In the genomic region with DNA sequence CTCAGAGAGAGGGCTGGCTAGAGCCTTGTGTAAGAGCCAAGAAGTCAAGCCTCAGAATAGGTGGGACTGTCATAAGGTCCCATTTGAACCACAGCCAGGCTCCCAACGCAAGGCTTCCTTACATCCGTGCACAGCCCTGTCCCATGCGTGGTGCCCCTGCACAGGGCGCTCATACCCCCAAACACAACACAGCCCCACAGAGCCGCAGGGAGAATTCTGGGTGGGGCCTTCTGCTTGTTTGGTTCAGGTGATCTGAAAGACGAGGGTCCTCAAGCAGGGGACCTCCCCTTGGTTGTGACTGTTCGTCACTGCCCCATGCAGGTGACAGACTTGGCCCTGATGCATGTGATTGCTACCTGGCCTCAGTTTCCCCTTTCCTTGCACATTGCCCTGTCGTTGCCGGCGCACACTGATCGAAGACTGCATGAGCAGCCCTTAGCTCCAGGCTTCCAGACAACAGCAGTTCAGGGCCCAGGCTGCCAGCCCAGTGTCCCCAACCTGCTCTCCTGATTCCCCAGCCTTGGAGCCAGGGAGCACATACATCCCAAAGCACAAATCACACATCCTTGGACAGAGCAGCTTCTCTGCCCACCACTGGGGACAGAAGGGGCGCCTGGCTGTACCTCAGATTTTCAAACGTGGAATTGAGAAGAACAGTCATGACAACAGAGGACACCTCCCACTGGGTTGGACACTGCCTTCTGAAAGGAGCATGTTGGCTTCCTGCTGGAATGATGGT, we compare ENCODE assay signal across 32 cellular contexts. TPM values are rescaled to one million over a fixed set of nuclear protein-coding genes. Genes with fewer than 3 reads are reported as not detected.
A peak's percentile ranks its signal among the peaks of the same experiment; 100 is the strongest.
DNase-seq lines count a peak whose midpoint lies in the region; ATAC-seq, FAIRE-seq and TF ChIP-seq lines count a peak whose summit lies in the region.
"Had no signal": no experiment of that assay in that cellular context is flagged by ENCODE, and none has a peak within 500 bp of the region (broad histone marks: within the 10 kb centered on the region; RNA-seq: fewer than 3 reads in every experiment).

No MANE protein-coding gene starts in this region.

- H3K4me2 ChIP-seq in H1 (ENCODE audit: insufficient read depth in 1 of 2, low read depth in 2 of 2, low read length in 2 of 2) (no peak overlapping the region), neuronal stem cell (ENCODE audit: insufficient read depth, low read length, poor library complexity, severe bottlenecking) (no peak overlapping the region)

- no peak for TF ChIP-seq EP300 in H1 (IDR thresholded peaks at IDR 0.05; ENCODE audit: borderline replicate concordance in 1 of 2, low read depth in 2 of 2, low read length in 2 of 2)

- H3K18ac ChIP-seq in H1 (ENCODE audit: extremely low read depth, low read length) (no peak overlapping the region), neuronal stem cell (ENCODE audit: low read length) (peak overlapping the region; percentile 22)

- no peak overlapping the region for H3K27ac ChIP-seq in H1 (ENCODE audit: low read depth, low read length)
- H3K27ac ChIP-seq in neuronal stem cell (replicated peaks; ENCODE audit: low read length): no peak overlapping the region
- peak overlapping the region; percentile 37 for H3K27ac ChIP-seq in substantia nigra (ENCODE audit: low read depth, low read length, poor library complexity, severe bottlenecking)
- H3K27ac ChIP-seq: BLaER1 had no signal

- peaks cover 2 to 11% (median 7%) of the 10 kb centered on the region in 4 experiments for H3K4me1 ChIP-seq in H1 (replicated peaks in 1 of 4; ENCODE audit: control insufficient read depth in 3 of 4, insufficient read depth in 4 of 4, low read length in 3 of 4)
- H3K4me1 ChIP-seq in neuronal stem cell (ENCODE audit: control insufficient read depth in 2 of 2, insufficient read depth in 1 of 2, low read depth in 1 of 2, low read length in 2 of 2): peaks cover 8 to 18% of the 10 kb centered on the region in 2 donors
- H3K4me1 ChIP-seq: BE2C had no signal

- H3K79me2 ChIP-seq in H1 (ENCODE audit: control insufficient read depth in 1 of 2, insufficient read depth in 2 of 2, low read length in 2 of 2): no peaks in the 10 kb centered on the region

- no peak overlapping the region for H2BK20ac ChIP-seq in H1 (ENCODE audit: low read length)

- no peak overlapping the region for H3K56ac ChIP-seq in H1 (replicated peaks; ENCODE audit: insufficient read length, low read depth, low read length)

- H3K23me2 ChIP-seq in H1 (ENCODE audit: low read depth, low read length): peaks cover 4% of the 10 kb centered on the region

- FAIRE-seq in H1 (lab: Jason Lieb, UNC): no peak
- FAIRE-seq: A204.1, GM12878, GM12892, GM18507, GM19239 had no signal

- no peak overlapping the region for H3K4me3 ChIP-seq in H1 (ENCODE audit: extremely low read depth in 1 of 4, insufficient read depth in 2 of 4, low read depth in 3 of 4, low read length in 4 of 4)
- H3K4me3 ChIP-seq in neuronal stem cell (ENCODE audit: low read length in 2 of 2): no peak overlapping the region
- H3K4me3 ChIP-seq: BLaER1, GM12878 had no signal

- H2BK5ac ChIP-seq in H1 (ENCODE audit: low read depth, low read length) (no peak overlapping the region), neuronal stem cell (ENCODE audit: low read length) (no peak overlapping the region)

- no peak for TF ChIP-seq POLR2A in H1 (IDR thresholded peaks at IDR 0.05; ENCODE audit: control extremely low read depth in 1 of 2, low read depth in 2 of 2, low read length in 2 of 2)

- DNase-seq in H1 (ENCODE audit: low read depth in 1 of 2, low spot score in 2 of 2): no peak
- no peak for DNase-seq in neuronal stem cell (ENCODE audit: low spot score)
- no peak for DNase-seq in substantia nigra (lab: John Stamatoyannopoulos, UW)
- no peak for DNase-seq in stimulated activated CD4-positive, alpha-beta T cell treated with anti-CD3 and anti-CD28 coated beads, Interleukin-15, amount 100 ng/mL, for 24 hours
- DNase-seq in globus pallidus (ENCODE audit: low spot score): no peak
- DNase-seq in NAMALWA (ENCODE audit: low spot score): no peak
- DNase-seq: 8988T; ACHN; BE2C; C1 segment of cervical spinal cord; CD4-positive, alpha-beta memory T cell; CD4-positive, CD25-positive, alpha-beta regulatory T cell; CD8-positive, alpha-beta memory T cell; COR-L47; DMS 273 treated with DMSO at 0.1 percent for 48 hours; DMS153; DMS53; DMS79; DND-41; EL; GDM1 had no signal

- H3K23ac ChIP-seq in H1 (ENCODE audit: insufficient read length): no peak overlapping the region
- H3K23ac ChIP-seq in neuronal stem cell (ENCODE audit: low read depth, low read length, poor library complexity): peak overlapping the region; percentile 15

- POLR2A ChIA-PET in H1 (lab: Charles Lee; ENCODE audit: partially characterized antibody): no interaction called here

- H3K36me3 ChIP-seq in H1 (ENCODE audit: control insufficient read depth in 2 of 4, insufficient read depth in 4 of 4, low read length in 3 of 4) (peaks cover 0 to 3% (median 0%) of the 10 kb centered on the region in 4 experiments; a peak in 1 of 8 replicates), neuronal stem cell (replicated peaks in 1 of 2; ENCODE audit: control insufficient read depth in 2 of 2, insufficient read depth in 2 of 2, low read length in 2 of 2) (peaks cover 12 to 21% of the 10 kb centered on the region in 2 donors)
- H3K36me3 ChIP-seq: BE2C had no signal

- H2BK12ac ChIP-seq in H1 (ENCODE audit: low read depth, low read length) (no peak overlapping the region), neuronal stem cell (ENCODE audit: low read length) (no peak overlapping the region)

- H3K14ac ChIP-seq in H1 (ENCODE audit: insufficient read length) (no peak overlapping the region), neuronal stem cell (ENCODE audit: low read length) (peak overlapping the region; percentile 78)

- no peak for TF ChIP-seq CTCF in H1 (IDR thresholded peaks at IDR 0.05; ENCODE audit: control extremely low read depth in 1 of 3, insufficient read depth in 1 of 3, low read depth in 1 of 3, low read length in 3 of 3)

- ATAC-seq in GM18858 (IDR thresholded peaks at IDR 0.05; ENCODE audit: unreplicated experiment): no peak
- ATAC-seq: GM12878 had no signal

- CTCF ChIA-PET in H1 (lab: Charles Lee; ENCODE audit: partially characterized antibody): no interaction called here

- H3K9ac ChIP-seq in H1 (replicated peaks in 1 of 4; ENCODE audit: extremely low read depth in 1 of 4, low read depth in 3 of 4, low read length in 3 of 4) (peak overlapping the region in 1 of 4 experiments; percentile 24; a peak in 1 of 7 replicates), neuronal stem cell (ENCODE audit: low read depth, low read length, poor library complexity) (peak overlapping the region; percentile 14)
- H3K9ac ChIP-seq: BLaER1 had no signal

- H3K9me3 ChIP-seq in H1 (ENCODE audit: insufficient read depth in 2 of 2, low read depth in 1 of 2, low read length in 1 of 2): no peaks in the 10 kb centered on the region
- peaks cover 0 to 4% of the 10 kb centered on the region in 2 donors for H3K9me3 ChIP-seq in neuronal stem cell (replicated peaks in 1 of 2; ENCODE audit: control insufficient read depth in 2 of 2, insufficient read depth in 1 of 2, low read depth in 1 of 2, low read length in 2 of 2)
- H3K9me3 ChIP-seq: BE2C, BLaER1 had no signal

- 95% methylated on average over 13 of the region's 13 CpGs; no CpG with 5 or more reads in 1 of the 2 experiments for WGBS in H1 (ENCODE audit: extremely low coverage in 1 of 2, insufficient coverage in 1 of 2, insufficient read length in 1 of 2, insufficient replicate concordance in 2 of 2, low coverage in 1 of 2, low lambda C conversion rate in 2 of 2, missing lambda C conversion rate in 1 of 2), 2 experiments
- WGBS in neuronal stem cell (ENCODE audit: extremely low coverage in 2 of 2, insufficient read length in 2 of 2, insufficient replicate concordance in 1 of 2), 2 donors: no CpG with 5 or more reads among the region's 13 CpGs

- TF ChIP-seq RAD21 in H1 (IDR thresholded peaks at IDR 0.05 in 1 of 2, conservative IDR thresholded peaks at IDR 0.05 in 1 of 2; ENCODE audit: low read depth in 2 of 2, low read length in 2 of 2): no peak

- H4K8ac ChIP-seq in H1 (ENCODE audit: extremely low read depth, insufficient read depth, low read length): peak overlapping the region; percentile 0
- H4K8ac ChIP-seq in neuronal stem cell (ENCODE audit: low read depth, low read length): peak overlapping the region; percentile 74

- no peak overlapping the region for H2AK5ac ChIP-seq in H1 (ENCODE audit: low read depth, low read length)
- no peak overlapping the region for H2AK5ac ChIP-seq in neuronal stem cell (ENCODE audit: low read depth, low read length)

- H2AFZ ChIP-seq in H1 (ENCODE audit: low read length) (no peak overlapping the region), neuronal stem cell (ENCODE audit: low read length) (no peak overlapping the region)

- H3K4ac ChIP-seq in H1 (replicated peaks; ENCODE audit: insufficient read length, low read depth, low read length) (no peak overlapping the region), neuronal stem cell (ENCODE audit: low read length) (no peak overlapping the region)

- H2BK15ac ChIP-seq in H1 (ENCODE audit: low read length) (no peak overlapping the region), neuronal stem cell (ENCODE audit: low read length) (no peak overlapping the region)

- H4K5ac ChIP-seq in H1 (ENCODE audit: insufficient read length, low read depth, low read length): no peak overlapping the region

- no peak overlapping the region for H4K91ac ChIP-seq in H1 (replicated peaks; ENCODE audit: insufficient read length, low read length)
- H4K91ac ChIP-seq in neuronal stem cell (ENCODE audit: low read depth, low read length, poor library complexity): no peak overlapping the region

- peaks cover 8 to 17% of the 10 kb centered on the region in 2 experiments for H4K20me1 ChIP-seq in H1 (replicated peaks in 1 of 2; ENCODE audit: control insufficient read depth in 1 of 2, insufficient read depth in 2 of 2, low read length in 2 of 2)

- H3K79me1 ChIP-seq in H1 (ENCODE audit: low read depth, low read length) (no peaks in the 10 kb centered on the region; the same call in 1 of the 2 replicates), neuronal stem cell (ENCODE audit: low read depth, low read length) (peaks cover 24% of the 10 kb centered on the region)

- H3K27me3 ChIP-seq in H1 (replicated peaks in 1 of 4; ENCODE audit: control insufficient read depth in 3 of 4, extremely low read depth in 1 of 4, insufficient read depth in 3 of 4, low read length in 3 of 4) (no peaks in the 10 kb centered on the region; a peak in 3 of 7 replicates), neuronal stem cell (ENCODE audit: control insufficient read depth in 3 of 3, insufficient read depth in 3 of 3, low read depth in 1 of 3, low read length in 3 of 3) (no peaks in the 10 kb centered on the region)
- H3K27me3 ChIP-seq: BE2C, BLaER1 had no signal

- no peak overlapping the region for H2BK120ac ChIP-seq in H1 (replicated peaks; ENCODE audit: low read depth, low read length)
- H2BK120ac ChIP-seq in neuronal stem cell (ENCODE audit: low read depth, low read length): no peak overlapping the region

RNA-seq across cellular contexts. Expression of a gene that starts 22.1 kb away (rescaled TPM):
- total RNA-seq in H1 (2021; fragmentation: NEBNext Ultra II Directional; extraction: Animal tissue kit (Norgen Biotek cat#: 25700)): 9.6 and 9.7 TPM in 2 replicates
- polyA plus RNA-seq in H1 (2011; rRNA removed): 6.6 and 6.9 TPM in 2 replicates
- 7.7 TPM for polyA plus RNA-seq in H1 (2011; cell fraction: cytosol; rRNA removed)
- polyA plus RNA-seq in H1 (2011; cell fraction: nucleus; rRNA removed): 7.4 TPM
- polyA plus RNA-seq in H1 (2012, experiment 1 of 2): 5.7 to 7.8 TPM (median 6.8 TPM) in 4 replicates
- 4.4 TPM for polyA plus RNA-seq in H1 (2012, experiment 2 of 2)
- polyA plus RNA-seq in H1 (2013, experiment 1 of 2): 5.3 TPM
- polyA plus RNA-seq in H1 (2013, experiment 2 of 2): 5.5 TPM
- polyA minus RNA-seq in H1 (2011; rRNA and poly(A)+ RNA removed): 6.4 and 7.5 TPM in 2 replicates
- 5.6 TPM for polyA minus RNA-seq in H1 (2011; cell fraction: cytosol; rRNA and poly(A)+ RNA removed)
- polyA minus RNA-seq in H1 (2011; cell fraction: nucleus; rRNA and poly(A)+ RNA removed): 4.3 TPM
- polyA plus RNA-seq in neuronal stem cell (2013, experiment 1 of 2): 36.9 TPM
- polyA plus RNA-seq in neuronal stem cell (2013, experiment 2 of 2): 37.0 TPM

RNA-seq across cellular contexts. Expression of a gene that starts 49.4 kb away (rescaled TPM):
- 0.84 TPM in 1 of 2 replicates, not detected in the other for total RNA-seq in H1 (2021; fragmentation: NEBNext Ultra II Directional; extraction: Animal tissue kit (Norgen Biotek cat#: 25700))
- 0.28 and 0.30 TPM in 2 replicates for polyA plus RNA-seq in H1 (2011; rRNA removed)
- 0.28 TPM for polyA plus RNA-seq in H1 (2011; cell fraction: cytosol; rRNA removed)
- polyA plus RNA-seq in H1 (2011; cell fraction: nucleus; rRNA removed): 0.33 TPM
- polyA plus RNA-seq in H1 (2012, experiment 1 of 2): 0.24 to 0.43 TPM (median 0.28 TPM) in 3 of 4 replicates, not detected in the other
- 0.22 TPM for polyA plus RNA-seq in H1 (2012, experiment 2 of 2)
- polyA plus RNA-seq in H1 (2013, experiment 1 of 2): 0.10 TPM
- 0.13 TPM for polyA plus RNA-seq in H1 (2013, experiment 2 of 2)
- polyA minus RNA-seq in H1 (2011; rRNA and poly(A)+ RNA removed): 0.13 and 0.39 TPM in 2 replicates
- polyA minus RNA-seq in H1 (2011; cell fraction: cytosol; rRNA and poly(A)+ RNA removed): not detected
- polyA minus RNA-seq in H1 (2011; cell fraction: nucleus; rRNA and poly(A)+ RNA removed): not detected
- polyA plus RNA-seq in neuronal stem cell (2013, experiment 1 of 2): 2.0 TPM
- polyA plus RNA-seq in neuronal stem cell (2013, experiment 2 of 2): 2.2 TPM
- total RNA-seq: A673; CD4-positive, alpha-beta memory T cell; CD4-positive, CD25-positive, alpha-beta regulatory T cell; CD8-positive, alpha-beta memory T cell; Daoy; G401 had no signal
- polyA plus RNA-seq: CD14-positive monocyte; CD4-positive, alpha-beta memory T cell had no signal

RNA-seq across cellular contexts. Expression of a gene that starts 52.9 kb away (rescaled TPM):
- total RNA-seq in H1 (2021; fragmentation: NEBNext Ultra II Directional; extraction: Animal tissue kit (Norgen Biotek cat#: 25700)): 1.0 and 1.1 TPM in 2 replicates
- polyA plus RNA-seq in H1 (2011; rRNA removed): 1.4 and 1.5 TPM in 2 replicates
- 0.75 TPM for polyA plus RNA-seq in H1 (2011; cell fraction: cytosol; rRNA removed)
- polyA plus RNA-seq in H1 (2011; cell fraction: nucleus; rRNA removed): 0.86 TPM
- polyA plus RNA-seq in H1 (2012, experiment 1 of 2): 0.84 to 1.0 TPM (median 0.98 TPM) in 4 replicates
- 0.87 TPM for polyA plus RNA-seq in H1 (2012, experiment 2 of 2)
- polyA plus RNA-seq in H1 (2013, experiment 1 of 2): 0.79 TPM
- polyA plus RNA-seq in H1 (2013, experiment 2 of 2): 0.79 TPM
- 1.0 and 1.5 TPM in 2 replicates for polyA minus RNA-seq in H1 (2011; rRNA and poly(A)+ RNA removed)
- polyA minus RNA-seq in H1 (2011; cell fraction: cytosol; rRNA and poly(A)+ RNA removed): 0.44 TPM
- polyA minus RNA-seq in H1 (2011; cell fraction: nucleus; rRNA and poly(A)+ RNA removed): 0.70 TPM
- 4.5 TPM for polyA plus RNA-seq in neuronal stem cell (2013, experiment 1 of 2)
- polyA plus RNA-seq in neuronal stem cell (2013, experiment 2 of 2): 4.5 TPM
